ENCODE assay signal across 8 cellular contexts in the genomic region with DNA sequence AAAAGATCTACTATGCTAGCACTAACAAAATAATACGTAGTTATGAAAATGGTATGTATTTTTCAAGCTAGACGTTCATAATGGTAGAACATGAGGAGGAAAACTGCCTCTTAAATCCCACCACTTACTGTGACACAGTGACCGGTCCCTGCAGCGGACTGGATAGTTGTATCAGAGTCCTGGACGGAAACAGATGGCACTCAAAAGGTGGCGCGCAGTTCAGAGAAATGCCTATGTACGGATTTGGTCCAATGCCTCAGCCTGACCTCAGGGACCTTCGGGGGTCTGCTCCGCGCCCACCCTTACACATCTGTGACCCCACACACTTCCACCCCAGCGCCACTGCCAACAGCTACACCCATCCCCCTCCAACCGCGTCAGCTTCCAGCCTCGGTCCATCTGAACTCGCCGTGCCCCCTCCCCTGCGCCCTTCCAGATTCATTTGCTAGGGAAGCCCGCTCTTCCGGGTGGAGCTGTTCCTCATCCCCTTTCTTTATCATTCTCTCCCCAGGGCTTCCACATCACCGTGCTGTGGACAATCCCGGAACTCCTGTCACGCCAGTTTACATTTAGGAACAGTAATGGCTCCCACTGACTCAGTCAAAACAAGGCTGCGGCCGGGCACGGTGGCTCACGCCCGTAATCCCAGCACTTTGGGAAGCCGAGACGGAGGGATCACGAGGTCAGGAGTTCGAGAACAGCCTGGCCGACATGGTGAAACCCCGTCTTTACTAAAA. TPM values are rescaled to one million over a fixed set of nuclear protein-coding genes. Genes with fewer than 3 reads are reported as not detected.
A peak's percentile ranks its signal among the peaks of the same experiment; 100 is the strongest.
DNase-seq lines count a peak whose midpoint lies in the region; ATAC-seq and TF ChIP-seq lines count a peak whose summit lies in the region.

No MANE protein-coding gene starts in this region.

- peaks cover 21% of the 10 kb centered on the region for H3K4me1 ChIP-seq in Karpas-422 (ENCODE audit: low read length)
- H3K4me1 ChIP-seq in effector memory CD4-positive, alpha-beta T cell (ENCODE audit: control insufficient read depth, insufficient read depth, low read length, poor library complexity, severe bottlenecking), result peaks cover 22% of the 10 kb centered on the region
- H3K4me1 ChIP-seq in lung (ENCODE audit: control insufficient read depth in 2 of 2, insufficient read depth in 2 of 2, low read length in 2 of 2), result peaks cover 10 to 11% of the 10 kb centered on the region in 2 donors

- DNase-seq in NCI-H345 (lab: John Stamatoyannopoulos, UW) (peak; percentile 2), NCI-H345 treated with DMSO at 0.1 percent for 48 hours (lab: John Stamatoyannopoulos, UW; ENCODE audit: unreplicated experiment) (no peak), Karpas-422 (peak; percentile 72), activated B cell treated with CpG ODN at 0.5 μM for 24 hours (peak; percentile 47), lung (ENCODE audit: low spot score) (peak; percentile 51)
- peak in 2 of 3 donors; percentile 23 to 31 for DNase-seq in effector memory CD4-positive, alpha-beta T cell
- DNase-seq in stimulated activated CD8-positive, alpha-beta memory T cell treated with anti-CD3 and anti-CD28 coated beads, Interleukin-7, amount 100 ng/mL, for 24 hours (ENCODE audit: low read depth), result peak; percentile 21

- CTCF ChIA-PET in activated B cell treated with CpG ODN at 0.5 μM for 24 hours (lab: Charles Lee), result no interaction called here

- H3K4me1 Mint-ChIP-seq in activated B cell treated with CpG ODN at 0.5 μM for 24 hours, result peaks cover 48% of the 10 kb centered on the region

- H3K36me3 ChIP-seq in Karpas-422 (ENCODE audit: insufficient read depth, low read length) (peaks cover 35% of the 10 kb centered on the region), lung (ENCODE audit: control insufficient read depth in 2 of 2, insufficient read depth in 2 of 2, low read length in 2 of 2) (peaks cover 0 to 19% of the 10 kb centered on the region in 2 donors)
- H3K36me3 ChIP-seq in effector memory CD4-positive, alpha-beta T cell (ENCODE audit: control insufficient read depth, insufficient read depth, low read length), result peaks cover 24% of the 10 kb centered on the region

- H4K20me1 ChIP-seq in Karpas-422 (ENCODE audit: insufficient read depth, low read depth, low read length), result peaks cover 38% of the 10 kb centered on the region

- TF ChIP-seq CTCF in activated B cell treated with CpG ODN at 0.5 μM for 24 hours (IDR thresholded peaks at IDR 0.05), result no peak
- TF ChIP-seq CTCF in lung (IDR thresholded peaks at IDR 0.05; ENCODE audit: control extremely low read depth, extremely low read depth), result no peak

- H3K9me3 Mint-ChIP-seq in activated B cell treated with CpG ODN at 0.5 μM for 24 hours, result no peaks in the 10 kb centered on the region

- H3K27me3 ChIP-seq in Karpas-422 (ENCODE audit: low read length), result no peaks in the 10 kb centered on the region
- no peaks in the 10 kb centered on the region for H3K27me3 ChIP-seq in effector memory CD4-positive, alpha-beta T cell (replicated peaks; ENCODE audit: control insufficient read depth, insufficient read depth, low read length, poor library complexity, severe bottlenecking)
- no peaks in the 10 kb centered on the region for H3K27me3 ChIP-seq in lung (ENCODE audit: control insufficient read depth, insufficient read depth)

- intact Hi-C loops in activated B cell treated with CpG ODN at 0.5 μM for 24 hours (cut with micrococcal nuclease), result loop anchor here (2.0 to 5.0 kb wide), 3 partner anchors 247 to 581 kb away; partner anchors contain the start of genes MYADM, PRPF31, RPS9 and TFPT

- peak overlapping the region; percentile 99 for H3K4me2 ChIP-seq in Karpas-422 (ENCODE audit: low read depth, low read length, poor library complexity, severe bottlenecking)

- H3K36me3 Mint-ChIP-seq in activated B cell treated with CpG ODN at 0.5 μM for 24 hours (ENCODE audit: low read depth), result peaks cover 63% of the 10 kb centered on the region

- peak overlapping the region; percentile 70 for H3K27ac ChIP-seq in Karpas-422 (ENCODE audit: low read length)
- peak overlapping the region; percentile 95 for H3K27ac ChIP-seq in effector memory CD4-positive, alpha-beta T cell (ENCODE audit: insufficient read depth, low read length, poor library complexity, severe bottlenecking)
- H3K27ac ChIP-seq in lung (ENCODE audit: low read depth in 1 of 2, low read length in 1 of 2), result peak overlapping the region; percentile 97 to 98

- H3K9me2 ChIP-seq in Karpas-422 (replicated peaks; ENCODE audit: insufficient read depth, low read length), result no peaks in the 10 kb centered on the region

- ATAC-seq in activated B cell treated with CpG ODN at 0.5 μM for 24 hours (ENCODE audit: low read depth) (peak; percentile 16), lung (ENCODE audit: insufficient read depth, low FRiP score) (peak; percentile 13), GM18858 (IDR thresholded peaks at IDR 0.05; ENCODE audit: unreplicated experiment) (no peak)

- H3K4me3 ChIP-seq in Karpas-422 (ENCODE audit: low read length) (peak overlapping the region; percentile 95), lung (peak overlapping the region; percentile 96)
- peak overlapping the region; percentile 92 for H3K4me3 ChIP-seq in effector memory CD4-positive, alpha-beta T cell (ENCODE audit: insufficient read depth, low read depth, low read length, poor library complexity, severe bottlenecking)

- H3K9ac ChIP-seq in Karpas-422 (ENCODE audit: low read length), result peak overlapping the region; percentile 93

- POLR2A ChIA-PET in activated B cell treated with CpG ODN at 0.5 μM for 24 hours (lab: Charles Lee), result interaction anchor here (0.6 to 2.0 kb wide), 30 partner anchors 9 to 1945 kb away, joined by 3 to 78 read pairs (median 4); partner anchors contain the start of genes CNOT3, KMT5C, LENG1 and LENG9

- peak overlapping the region; percentile 97 for H3K27ac Mint-ChIP-seq in activated B cell treated with CpG ODN at 0.5 μM for 24 hours

- peak overlapping the region; percentile 100 for H3K4me3 Mint-ChIP-seq in activated B cell treated with CpG ODN at 0.5 μM for 24 hours

- peaks cover 66% of the 10 kb centered on the region for H3K79me2 ChIP-seq in Karpas-422 (ENCODE audit: low read length)

- H3K27me3 Mint-ChIP-seq in activated B cell treated with CpG ODN at 0.5 μM for 24 hours, result no peaks in the 10 kb centered on the region

- H2AFZ ChIP-seq in Karpas-422 (ENCODE audit: low read length), result peak overlapping the region; percentile 51

- no peaks in the 10 kb centered on the region for H3K9me3 ChIP-seq in Karpas-422 (ENCODE audit: low read length)
- H3K9me3 ChIP-seq in effector memory CD4-positive, alpha-beta T cell (ENCODE audit: control insufficient read depth, low read length), result no peaks in the 10 kb centered on the region
- no peaks in the 10 kb centered on the region for H3K9me3 ChIP-seq in lung (ENCODE audit: control insufficient read depth in 2 of 2, insufficient read depth in 1 of 2, low read length in 1 of 2)

- 1% methylated on average over 34 of the region's 34 CpGs for WGBS in lung, 2 donors

RNA-seq across cellular contexts. Expression of gene LENG8, which starts 0.8 kb away (rescaled TPM):
- 88.3 and 99.4 TPM in 2 replicates for total RNA-seq in Karpas-422 (2014; rRNA removed; shearing (Covaris generic); ENCODE audit: low replicate concordance)
- 296 and 363 TPM in 2 replicates for total RNA-seq in activated B cell treated with CpG ODN at 0.5 μM for 24 hours
- 100 to 1,000 TPM in 1 of 2 donors, 10 to 100 TPM in 1; 75.1 to 199 TPM for total RNA-seq in lung
- polyA plus RNA-seq in lung, result 100 to 1,000 TPM in 1 of 2 donors, 10 to 100 TPM in 1; 86.4 to 139 TPM

RNA-seq across cellular contexts. Expression of gene LENG9, which starts 15.4 kb away (rescaled TPM):
- 5.0 and 14.1 TPM in 2 replicates for total RNA-seq in Karpas-422 (2014; rRNA removed; shearing (Covaris generic); ENCODE audit: low replicate concordance)
- total RNA-seq in activated B cell treated with CpG ODN at 0.5 μM for 24 hours (6.3 and 8.5 TPM in 2 replicates), lung (10 to 100 TPM in 1 of 2 donors, 1 to 10 TPM in 1; 1.8 to 13.8 TPM)
- polyA plus RNA-seq in lung, result 10 to 100 TPM in 1 of 2 donors, 1 to 10 TPM in 1; 4.6 to 11.9 TPM

RNA-seq across cellular contexts. Expression of gene CDC42EP5, which starts 24.9 kb away (rescaled TPM):
- total RNA-seq in Karpas-422 (2014; rRNA removed; shearing (Covaris generic); ENCODE audit: low replicate concordance), result not detected in 2 replicates
- total RNA-seq in activated B cell treated with CpG ODN at 0.5 μM for 24 hours, result not detected in 2 replicates
- total RNA-seq in lung, result 10 to 100 TPM; 24.9 to 25.7 TPM
- polyA plus RNA-seq in lung, result 10 to 100 TPM; 15.8 to 17.8 TPM

RNA-seq across cellular contexts. Expression of gene TTYH1, which starts 32.9 kb away (rescaled TPM):
- not detected in 2 replicates for total RNA-seq in Karpas-422 (2014; rRNA removed; shearing (Covaris generic); ENCODE audit: low replicate concordance)
- total RNA-seq in activated B cell treated with CpG ODN at 0.5 μM for 24 hours (not detected in 2 replicates), lung (under 1 TPM; 0.18 to 0.46 TPM)
- under 1 TPM in 1 of 2 donors, not detected in 1; 0.05 TPM for polyA plus RNA-seq in lung

RNA-seq across cellular contexts. Expression of gene LAIR2, which starts 54.4 kb away (rescaled TPM):
- total RNA-seq in Karpas-422 (2014; rRNA removed; shearing (Covaris generic); ENCODE audit: low replicate concordance), result not detected in 2 replicates
- total RNA-seq in activated B cell treated with CpG ODN at 0.5 μM for 24 hours, result not detected in 2 replicates
- not detected for total RNA-seq in lung
- polyA plus RNA-seq in lung, result 1 to 10 TPM in 1 of 2 donors, not detected in 1; 1.7 TPM

Comparison
In these comparisons a context has a peak if more than half of its experiments do, and no peak if none do; other contexts are left out.
1. RNA of gene CDC42EP5, which starts 24.9 kb away (total RNA-seq): 24.9 to 25.7 TPM in lung; not detected in Karpas-422 and not detected in activated B cell treated with CpG ODN at 0.5 μM for 24 hours; every median in the first group is over 10 times any median in the second.
2. Peak in every context shown above with its lines, with median percentiles within 50 percentile points of each other: H3K27ac ChIP-seq and H3K4me3 ChIP-seq.